14 cellular contexts compared by ENCODE assay signal in the genomic region with DNA sequence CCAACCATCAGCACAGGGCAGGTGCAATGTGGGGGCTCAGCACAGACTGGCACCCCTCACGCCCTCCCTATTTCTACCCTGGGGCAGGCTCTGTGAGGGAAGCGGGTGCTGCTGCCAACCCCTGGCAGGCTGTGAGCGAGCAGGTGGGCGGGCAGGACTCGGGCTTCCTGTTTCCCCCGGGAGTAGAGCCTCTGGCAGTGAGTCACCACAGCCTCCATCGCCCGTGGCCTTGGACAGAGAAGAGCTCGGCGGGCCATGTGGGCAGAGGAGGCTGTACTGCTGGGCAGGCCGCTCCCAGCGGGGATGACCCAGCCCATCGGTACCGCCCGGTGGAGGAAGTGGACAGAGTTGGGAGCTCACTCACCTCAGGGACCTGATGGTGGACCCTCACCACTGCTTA. TPM values are rescaled to one million over a fixed set of nuclear protein-coding genes. Genes with fewer than 3 reads are reported as not detected.
DNase-seq lines count a peak whose midpoint lies in the region; ATAC-seq, FAIRE-seq and TF ChIP-seq lines count a peak whose summit lies in the region.
"Had no signal": no experiment of that assay in that cellular context is flagged by ENCODE, and none has a peak within 500 bp of the region (broad histone marks: within the 10 kb centered on the region; RNA-seq: fewer than 3 reads in every experiment).

No MANE protein-coding gene starts in this region.

- intact Hi-C loops in gastrocnemius medialis (cut with DNase I; ENCODE audit: low total_unique reads), result no loop called here

- DNase-seq in AG10803 (ENCODE audit: low read depth), result peak; percentile 9
- DNase-seq in H54 (ENCODE audit: insufficient read length, low spot score), result peak; percentile 98
- DNase-seq in RPMI7951 (ENCODE audit: low read depth), result peak; percentile 52
- peak; percentile 28 for DNase-seq in glomerular visceral epithelial cell (ENCODE audit: extremely low spot score)
- DNase-seq in gastrocnemius medialis, result no peak
- DNase-seq in omental fat pad (ENCODE audit: low spot score), result no peak
- no peak for DNase-seq in NCI-H526 treated with DMSO at 0.1 percent for 48 hours (lab: John Stamatoyannopoulos, UW)
- DNase-seq in H7, result no peak
- DNase-seq: NCI-H1417 treated with DMSO at 0.1 percent for 48 hours had no signal

- H3K4me1 ChIP-seq in gastrocnemius medialis, result no peaks in the 10 kb centered on the region

- no peak for TF ChIP-seq POLR2A in H54 (IDR thresholded peaks at IDR 0.05; ENCODE audit: low read depth, low read length)
- no peak for TF ChIP-seq POLR2A in gastrocnemius medialis (IDR thresholded peaks at IDR 0.05)

- H3K27ac ChIP-seq in gastrocnemius medialis, result no peak overlapping the region

- no peak for TF ChIP-seq CTCF in AG10803 (conservative IDR thresholded peaks at IDR 0.05; ENCODE audit: low read length)
- TF ChIP-seq CTCF in gastrocnemius medialis (IDR thresholded peaks at IDR 0.05 in 4 of 5, conservative IDR thresholded peaks at IDR 0.05 in 1 of 5), result no peak
- TF ChIP-seq CTCF in omental fat pad (IDR thresholded peaks at IDR 0.05), result no peak

- no peaks in the 10 kb centered on the region for H3K36me3 ChIP-seq in gastrocnemius medialis
- H3K36me3 ChIP-seq in H7 (replicated peaks; ENCODE audit: control insufficient read depth, insufficient read depth, low read length), result no peaks in the 10 kb centered on the region

- FAIRE-seq in H54 (lab: Jason Lieb, UNC), result peak; percentile 53
- FAIRE-seq: colon had no signal

- in situ Hi-C loops in gastrocnemius medialis (cut with MboI; ENCODE audit: low sequenced_read_pairs in 4 of 4), result no loop called here

- no peaks in the 10 kb centered on the region for H3K9me3 ChIP-seq in gastrocnemius medialis

- H3K4me3 ChIP-seq in AG10803 (ENCODE audit: low read length) (no peak overlapping the region), gastrocnemius medialis (no peak overlapping the region), H7 (ENCODE audit: insufficient read depth, low read depth, low read length) (no peak overlapping the region)
- H3K4me3 ChIP-seq: lung had no signal

- peaks cover 36 to 49% (median 36%) of the 10 kb centered on the region in 3 donors for H3K27me3 ChIP-seq in gastrocnemius medialis
- no peaks in the 10 kb centered on the region; the same call in 1 of the 2 replicates for H3K27me3 ChIP-seq in H7 (ENCODE audit: control insufficient read depth, insufficient read depth, low read length)

- no peak for ATAC-seq in gastrocnemius medialis
- ATAC-seq in omental fat pad (ENCODE audit: low FRiP score), result no peak
- ATAC-seq: activated T-helper 17 cell treated with anti-CD3 and anti-CD28 coated beads, Interleukin-2, amount 50 U/mL, for 72 hours; WTC11 had no signal

RNA-seq across cellular contexts. Expression of a gene that starts 16.6 kb away (rescaled TPM):
- not detected in 2 replicates for total RNA-seq in RPMI7951 (2014; rRNA removed; shearing (Covaris generic))
- total RNA-seq in gastrocnemius medialis, result 1 to 10 TPM; 2.3 to 8.7 (median 5.3) TPM
- under 1 TPM in 2 of 4 donors, not detected in 2; 0.24 to 0.95 TPM for total RNA-seq in omental fat pad
- total RNA-seq in H7 (2014; rRNA removed; shearing (Covaris generic)), result 0.10 TPM in 1 of 2 replicates, not detected in the other
- total RNA-seq: activated T-helper 17 cell treated with anti-CD3 and anti-CD28 coated beads, Interleukin-2, amount 50 U/mL, for 72 hours had no signal

RNA-seq across cellular contexts. Expression of a gene that starts 19.3 kb away (rescaled TPM):
- not detected in 2 replicates for total RNA-seq in RPMI7951 (2014; rRNA removed; shearing (Covaris generic))
- total RNA-seq in gastrocnemius medialis, result not detected
- total RNA-seq in omental fat pad, result not detected
- not detected in 2 replicates for total RNA-seq in H7 (2014; rRNA removed; shearing (Covaris generic))
- total RNA-seq: activated T-helper 17 cell treated with anti-CD3 and anti-CD28 coated beads, Interleukin-2, amount 50 U/mL, for 72 hours; lung; posterior vena cava; WTC11 had no signal

RNA-seq across cellular contexts. Expression of a gene that starts 55.5 kb away (rescaled TPM):
- not detected in 2 replicates for total RNA-seq in RPMI7951 (2014; rRNA removed; shearing (Covaris generic))
- not detected for total RNA-seq in gastrocnemius medialis
- total RNA-seq in omental fat pad, result 1 to 10 TPM in 1 of 4 donors, not detected in 3; 1.4 TPM
- 0.44 TPM in 1 of 2 replicates, not detected in the other for total RNA-seq in H7 (2014; rRNA removed; shearing (Covaris generic))
- total RNA-seq: activated T-helper 17 cell treated with anti-CD3 and anti-CD28 coated beads, Interleukin-2, amount 50 U/mL, for 72 hours; lung; posterior vena cava had no signal

Comparison
In these comparisons a context has a peak if more than half of its experiments do, and no peak if none do; other contexts are left out.
1. DNase-seq: peak in AG10803 (single experiment), H54 (single experiment), RPMI7951 (single experiment) and glomerular visceral epithelial cell (single experiment); none in gastrocnemius medialis (0 of 2), omental fat pad (single experiment), NCI-H526 treated with DMSO at 0.1 percent for 48 hours (single experiment) and H7 (single experiment).